ENCODE assay signal across 26 cellular contexts in genomic region chr19:2341987-2342386, GRCh38. TPM values are rescaled to one million over a fixed set of nuclear protein-coding genes. Genes with fewer than 3 reads are reported as not detected.
"Had no signal": no experiment of that assay in that cellular context is flagged by ENCODE, and none has a peak within 500 bp of the region (broad histone marks: within the 10 kb centered on the region; RNA-seq: fewer than 3 reads in every experiment).

No MANE protein-coding gene starts in this region.

- H3K4me3 Mint-ChIP-seq: activated naive CD4-positive, alpha-beta T cell treated with anti-CD3 and anti-CD28 coated beads for 36 hours; activated naive CD8-positive, alpha-beta T cell treated with anti-CD3 and anti-CD28 coated beads, Interleukin-2, amount 50 U/mL, for 24 hours; activated T-cell treated with anti-CD3 and anti-CD28 coated beads, Interleukin-2, amount 50 U/mL, for 4 hours; brain; endodermal cell; naive B cell; neural crest cell; stimulated activated naive CD8-positive, alpha-beta T cell treated with anti-CD3 and anti-CD28 coated beads, Interleukin-15, Interleukin-2, amounts not matched to agents 100 ng/mL and 50 ng/mL, for 24 hours had no signal

- H3K9me3 Mint-ChIP-seq: activated naive CD4-positive, alpha-beta T cell treated with anti-CD3 and anti-CD28 coated beads for 36 hours; activated naive CD8-positive, alpha-beta T cell treated with anti-CD3 and anti-CD28 coated beads, Interleukin-2, amount 50 U/mL, for 24 hours; activated T-cell treated with anti-CD3 and anti-CD28 coated beads, Interleukin-2, amount 50 U/mL, for 4 hours; brain; endodermal cell; naive B cell; neural crest cell; stimulated activated naive CD8-positive, alpha-beta T cell treated with anti-CD3 and anti-CD28 coated beads, Interleukin-15, Interleukin-2, amounts not matched to agents 100 ng/mL and 50 ng/mL, for 24 hours had no signal

- H3K4me3 ChIP-seq: hepatocyte, left lung, right atrium auricular region, skin epidermis, suprapubic skin, transverse colon had no signal

- H3K27me3 Mint-ChIP-seq: activated naive CD8-positive, alpha-beta T cell treated with anti-CD3 and anti-CD28 coated beads, Interleukin-2, amount 50 U/mL, for 24 hours; brain; naive B cell; progenitor cell of endocrine pancreas; stimulated activated naive CD8-positive, alpha-beta T cell treated with anti-CD3 and anti-CD28 coated beads, Interleukin-15, Interleukin-2, amounts not matched to agents 100 ng/mL and 50 ng/mL, for 24 hours had no signal

- H3K4me1 Mint-ChIP-seq: activated naive CD8-positive, alpha-beta T cell treated with anti-CD3 and anti-CD28 coated beads, Interleukin-2, amount 50 U/mL, for 24 hours; endodermal cell had no signal

- H3K27ac Mint-ChIP-seq: activated naive CD4-positive, alpha-beta T cell treated with anti-CD3 and anti-CD28 coated beads for 36 hours; activated naive CD8-positive, alpha-beta T cell treated with anti-CD3 and anti-CD28 coated beads, Interleukin-2, amount 50 U/mL, for 24 hours; endodermal cell; progenitor cell of endocrine pancreas; stimulated activated naive CD8-positive, alpha-beta T cell treated with anti-CD3 and anti-CD28 coated beads, Interleukin-15, Interleukin-2, amounts not matched to agents 100 ng/mL and 50 ng/mL, for 24 hours had no signal

- ATAC-seq: activated naive CD8-positive, alpha-beta T cell treated with anti-CD3 and anti-CD28 coated beads, Interleukin-2, amount 50 U/mL, for 24 hours; activated T-cell treated with anti-CD3 and anti-CD28 coated beads, Interleukin-2, amount 50 U/mL, for 4 hours; foreskin keratinocyte; left lung had no signal

- H3K27ac ChIP-seq: epithelial cell of prostate, foreskin keratinocyte, left lung, right atrium auricular region, suprapubic skin, transverse colon, VCaP had no signal

- H3K27me3 ChIP-seq: foreskin keratinocyte, hepatocyte, left lung, right atrium auricular region, suprapubic skin, transverse colon had no signal

- H3K4me1 ChIP-seq: foreskin keratinocyte, left lung, right atrium auricular region had no signal

- H3K9me3 ChIP-seq: left lung, right atrium auricular region, suprapubic skin, transverse colon had no signal

- DNase-seq: activated CD4-positive, alpha-beta T cell treated with anti-CD3 and anti-CD28 coated beads, Interleukin-2, amount 50 U/mL, for 1 hour; activated CD4-positive, CD25-positive, alpha-beta regulatory T cell treated with anti-CD3 and anti-CD28 coated beads, Interleukin-2, amount 50 U/mL, for 72 hours; activated CD8-positive, alpha-beta memory T cell treated with anti-CD3 and anti-CD28 coated beads, Interleukin-2, amount 50 U/mL, for 4 hours; activated naive CD4-positive, alpha-beta T cell treated with anti-CD3 and anti-CD28 coated beads for 36 hours; activated naive CD8-positive, alpha-beta T cell treated with anti-CD3 and anti-CD28 coated beads, Interleukin-2, amount 50 U/mL, for 24 hours; activated T-cell treated with anti-CD3 and anti-CD28 coated beads, Interleukin-2, amount 50 U/mL, for 4 hours; endodermal cell; foreskin keratinocyte; naive B cell; stimulated activated CD4-positive, alpha-beta T cell treated with anti-CD3 and anti-CD28 coated beads, Interleukin-15, amount 100 ng/mL, for 24 hours; stimulated activated CD4-positive, alpha-beta T cell treated with anti-CD3 and anti-CD28 coated beads, Interleukin-2, amount 100 ng/mL, for 48 hours; T-helper 2 cell; transverse colon had no signal

- H3K4me2 ChIP-seq: hepatocyte had no signal

RNA-seq across cellular contexts. Expression of gene TMPRSS9, which starts 18.1 kb away (rescaled TPM):
- total RNA-seq: activated naive CD4-positive, alpha-beta T cell treated with anti-CD3 and anti-CD28 coated beads for 36 hours; activated T-cell treated with anti-CD3 and anti-CD28 coated beads, Interleukin-2, amount 50 U/mL, for 4 hours; dermis microvascular lymphatic vessel endothelial cell; fibroblast of lung; foreskin keratinocyte; left lung; progenitor cell of endocrine pancreas; right atrium auricular region; suprapubic skin had no signal

RNA-seq across cellular contexts. Expression of gene LINGO3, which starts 34.0 kb away (rescaled TPM):
- total RNA-seq: activated naive CD4-positive, alpha-beta T cell treated with anti-CD3 and anti-CD28 coated beads for 36 hours; activated T-cell treated with anti-CD3 and anti-CD28 coated beads, Interleukin-2, amount 50 U/mL, for 4 hours; dermis microvascular lymphatic vessel endothelial cell; fibroblast of lung; foreskin keratinocyte; hepatocyte; neural crest cell; right atrium auricular region; suprapubic skin had no signal
